In the genomic region with DNA sequence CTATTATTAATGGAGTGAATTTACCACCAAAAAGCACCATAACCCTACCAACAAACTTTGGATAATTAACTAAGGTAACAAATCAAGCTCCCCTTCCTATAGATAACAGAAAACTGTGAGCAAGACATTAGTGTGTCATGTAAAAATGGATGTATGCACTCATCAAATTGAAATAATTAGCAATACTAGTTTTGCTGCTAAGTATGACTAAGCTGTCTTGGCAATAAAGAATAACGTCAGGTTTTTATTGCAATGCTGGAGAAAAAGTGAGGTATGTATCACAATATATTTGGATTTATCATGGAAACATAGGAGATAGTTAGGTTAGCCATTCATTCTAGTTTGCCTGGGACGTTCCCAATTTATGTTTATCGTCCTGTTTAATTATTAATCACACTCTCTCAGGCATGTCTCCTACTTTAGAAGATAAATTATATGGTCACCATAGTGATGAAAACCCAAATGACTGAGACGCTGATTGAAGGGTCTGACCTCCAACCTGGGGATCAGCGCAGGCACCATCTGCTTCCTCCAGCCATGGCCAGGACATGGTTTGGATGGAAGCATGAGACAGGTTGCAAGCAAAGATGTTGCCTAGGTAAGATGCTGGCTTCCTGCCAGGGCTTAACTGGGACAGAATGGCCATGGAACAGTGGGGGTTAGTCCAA, we compare ENCODE assay signal across 16 cellular contexts.
DNase-seq lines count a peak whose midpoint lies in the region; FAIRE-seq and TF ChIP-seq lines count a peak whose summit lies in the region.
"Had no signal": no experiment of that assay in that cellular context is flagged by ENCODE, and none has a peak within 500 bp of the region (broad histone marks: within the 10 kb centered on the region; RNA-seq: fewer than 3 reads in every experiment).

No MANE protein-coding gene starts in this region.

- in situ Hi-C loops in G401 (cut with HindIII; ENCODE audit: low sequenced_read_pairs) = no loop called here

- peak; percentile 70 for FAIRE-seq in RCC 7860 (lab: Jason Lieb, UNC)

- no peak overlapping the region for H3K4me3 ChIP-seq in epithelial cell of esophagus (ENCODE audit: low read length)
- H3K4me3 ChIP-seq: BLaER1 had no signal

- TF ChIP-seq CTCF in epithelial cell of esophagus (IDR thresholded peaks at IDR 0.05; ENCODE audit: insufficient read depth, low read depth, low read length, missing control alignments) = no peak

- peak; percentile 31 for DNase-seq in G401 (ENCODE audit: low spot score)
- peak; percentile 66 for DNase-seq in RCC 7860 (ENCODE audit: low spot score)
- DNase-seq in epithelial cell of esophagus (ENCODE audit: low read depth) = peak; percentile 15
- peak; percentile 67 for DNase-seq in renal cortical epithelial cell (ENCODE audit: low read depth)
- no peak for DNase-seq in NCI-H526 treated with DMSO at 0.1 percent for 48 hours (lab: John Stamatoyannopoulos, UW)
- DNase-seq in COR-L47 (lab: John Stamatoyannopoulos, UW) = no peak
- DNase-seq in DMS79 (lab: John Stamatoyannopoulos, UW) = no peak
- DNase-seq: DND-41, H9, MM.1S, NCI-H1105 treated with DMSO at 0.1 percent for 48 hours, NCI-H187, NCI-H446 treated with DMSO at 0.1 percent for 48 hours, Right ventricle myocardium superior, SK-N-SH had no signal

Comparison
In these comparisons a context has a peak if more than half of its experiments do, and no peak if none do; other contexts are left out.
1. DNase-seq: peak in G401 (single experiment), RCC 7860 (single experiment), epithelial cell of esophagus (single experiment) and renal cortical epithelial cell (single experiment); none in NCI-H526 treated with DMSO at 0.1 percent for 48 hours (single experiment), COR-L47 (single experiment) and DMS79 (single experiment).